Comparison of ENCODE assay signal across 29 cellular contexts in genomic region chr16:80563066-80563465, GRCh38. TPM values are rescaled to one million over a fixed set of nuclear protein-coding genes. Genes with fewer than 3 reads are reported as not detected.
"Had no signal": no experiment of that assay in that cellular context is flagged by ENCODE, and none has a peak within 500 bp of the region (broad histone marks: within the 10 kb centered on the region; RNA-seq: fewer than 3 reads in every experiment).

No MANE protein-coding gene starts in this region.

- H2AFZ ChIP-seq: parathyroid adenoma had no signal

- H3K4me3 Mint-ChIP-seq: natural killer cell treated with Interleukin-12 subunit alpha and Interleukin-12 subunit beta and Interleukin-15 and Interleukin-18, amount 100 ng/mL, for 72 hours; nephron progenitor cell; neural crest cell; stimulated activated effector memory CD8-positive, alpha-beta T cell treated with anti-CD3 and anti-CD28 coated beads, Interleukin-12 subunit alpha, Interleukin-12 subunit beta, amount 100 ng/mL, for 72 hours; stimulated activated naive B cell treated with anti-CD40 and anti-IgM and Interleukin-4, amounts not matched to agents 10 μg/mL and 1 μg/mL and 100 μg/mL, for 72 hours; stimulated activated naive CD8-positive, alpha-beta T cell treated with anti-CD3 and anti-CD28 coated beads, Interleukin-15, Interleukin-2, amounts not matched to agents 100 ng/mL and 50 ng/mL, for 24 hours had no signal

- DNase-seq: nephron progenitor cell; nucleus accumbens; ovary; posterior cingulate gyrus; psoas muscle; right cardiac atrium; right lobe of liver; sigmoid colon; stimulated activated CD4-positive, alpha-beta T cell treated with anti-CD3 and anti-CD28 coated beads, Interleukin-15, amount 100 ng/mL, for 24 hours; stimulated activated CD4-positive, alpha-beta T cell treated with anti-CD3 and anti-CD28 coated beads, Interleukin-2, amount 100 ng/mL, for 24 hours; stimulated activated CD4-positive, alpha-beta T cell treated with anti-CD3 and anti-CD28 coated beads, Interleukin-2, amount 100 ng/mL, for 48 hours; stimulated activated CD4-positive, alpha-beta T cell treated with anti-CD3 and anti-CD28 coated beads, Interleukin-4, amount 100 ng/mL, for 24 hours; stimulated activated naive B cell treated with anti-CD40 and anti-IgM and Interleukin-4, amounts not matched to agents 10 μg/mL and 1 μg/mL and 100 μg/mL, for 72 hours; stimulated activated naive CD4-positive, alpha-beta T cell treated with Interleukin-2 at 50 U/mL for 16 hours; stomach; thyroid gland; trophoblast cell; upper lobe of left lung had no signal

- ATAC-seq: psoas muscle; right cardiac atrium; right lobe of liver; stimulated activated effector memory CD8-positive, alpha-beta T cell treated with anti-CD3 and anti-CD28 coated beads, Interleukin-12 subunit alpha, Interleukin-12 subunit beta, amount 100 ng/mL, for 72 hours; stimulated activated naive B cell treated with anti-CD40 and anti-IgM and Interleukin-4, amounts not matched to agents 10 μg/mL and 1 μg/mL and 100 μg/mL, for 72 hours had no signal

- H3K4me1 ChIP-seq: parathyroid adenoma, psoas muscle, right lobe of liver, sigmoid colon, stomach, thyroid gland, tibial nerve, upper lobe of left lung, vagina had no signal

- H3K36me3 Mint-ChIP-seq: stimulated activated effector memory CD8-positive, alpha-beta T cell treated with anti-CD3 and anti-CD28 coated beads, Interleukin-12 subunit alpha, Interleukin-12 subunit beta, amount 100 ng/mL, for 72 hours; stimulated activated naive B cell treated with anti-CD40 and anti-IgM and Interleukin-4, amounts not matched to agents 10 μg/mL and 1 μg/mL and 100 μg/mL, for 72 hours had no signal

- H3K4me3 ChIP-seq: ovary, psoas muscle, right lobe of liver, sigmoid colon, stomach, thoracic aorta, thyroid gland, tibial nerve, upper lobe of left lung, vagina had no signal

- H3K9ac ChIP-seq: parathyroid adenoma had no signal

- H3K4me1 Mint-ChIP-seq: nephron progenitor cell, neural crest cell had no signal

- H3K79me2 ChIP-seq: parathyroid adenoma had no signal

- H3K27ac Mint-ChIP-seq: natural killer cell treated with Interleukin-12 subunit alpha and Interleukin-12 subunit beta and Interleukin-15 and Interleukin-18, amount 100 ng/mL, for 72 hours; nephron progenitor cell; progenitor cell of endocrine pancreas; stimulated activated effector memory CD8-positive, alpha-beta T cell treated with anti-CD3 and anti-CD28 coated beads, Interleukin-12 subunit alpha, Interleukin-12 subunit beta, amount 100 ng/mL, for 72 hours; stimulated activated naive B cell treated with anti-CD40 and anti-IgM and Interleukin-4, amounts not matched to agents 10 μg/mL and 1 μg/mL and 100 μg/mL, for 72 hours; stimulated activated naive CD8-positive, alpha-beta T cell treated with anti-CD3 and anti-CD28 coated beads, Interleukin-15, Interleukin-2, amounts not matched to agents 100 ng/mL and 50 ng/mL, for 24 hours had no signal

- H3K36me3 ChIP-seq: neutrophil, ovary, right lobe of liver, sigmoid colon, stomach, thoracic aorta, thyroid gland, tibial nerve, upper lobe of left lung, vagina had no signal

- H3K9me3 Mint-ChIP-seq: natural killer cell treated with Interleukin-12 subunit alpha and Interleukin-12 subunit beta and Interleukin-15 and Interleukin-18, amount 100 ng/mL, for 72 hours; nephron progenitor cell; neural crest cell; stimulated activated naive B cell treated with anti-CD40 and anti-IgM and Interleukin-4, amounts not matched to agents 10 μg/mL and 1 μg/mL and 100 μg/mL, for 72 hours; stimulated activated naive CD8-positive, alpha-beta T cell treated with anti-CD3 and anti-CD28 coated beads, Interleukin-15, Interleukin-2, amounts not matched to agents 100 ng/mL and 50 ng/mL, for 24 hours had no signal

- H3K27ac ChIP-seq: neutrophil, ovary, parathyroid adenoma, psoas muscle, right lobe of liver, sigmoid colon, stomach, thoracic aorta, thyroid gland, tibial nerve, upper lobe of left lung, vagina had no signal

- H3K27me3 ChIP-seq: ovary, right lobe of liver, thyroid gland, tibial nerve, upper lobe of left lung, vagina had no signal

- H3K9me3 ChIP-seq: neutrophil, ovary, psoas muscle, right lobe of liver, sigmoid colon, stomach, thoracic aorta, thyroid gland, tibial nerve, upper lobe of left lung, vagina had no signal

RNA-seq across cellular contexts. Expression of gene DYNLRB2, which starts 22.3 kb away (rescaled TPM):
- total RNA-seq: natural killer cell treated with Interleukin-12 subunit alpha and Interleukin-12 subunit beta and Interleukin-15 and Interleukin-18, amount 100 ng/mL, for 72 hours; neural crest cell; psoas muscle; stomach; subcutaneous adipose tissue; thoracic aorta; vagina had no signal
- polyA plus RNA-seq: right cardiac atrium had no signal
